Comparison of ENCODE assay signal across 16 cellular contexts in the genomic region with DNA sequence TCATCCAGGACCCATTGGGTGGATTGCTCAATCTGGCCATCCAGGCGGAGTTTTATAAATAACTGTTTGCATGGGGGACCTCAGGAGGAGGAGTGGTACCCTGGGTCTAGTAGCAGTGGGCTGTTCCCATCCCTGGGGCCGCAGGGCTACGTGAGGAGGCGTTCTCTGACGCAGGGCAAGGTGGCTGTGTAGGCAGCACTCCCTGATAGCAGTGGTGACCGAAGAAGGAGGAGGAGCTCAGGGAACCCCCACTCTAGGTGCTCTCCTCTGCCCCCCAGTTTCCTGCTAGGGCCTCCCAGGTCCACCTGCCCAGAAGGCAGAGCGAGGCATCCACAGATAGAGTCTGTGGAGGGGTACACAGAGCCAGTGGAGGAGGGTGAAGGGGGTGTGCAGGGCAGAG.
"Had no signal": no experiment of that assay in that cellular context is flagged by ENCODE, and none has a peak within 500 bp of the region (broad histone marks: within the 10 kb centered on the region; RNA-seq: fewer than 3 reads in every experiment).

No MANE protein-coding gene starts in this region.

- H3K27ac ChIP-seq: epithelial cell of prostate, neutrophil, parathyroid adenoma, right lobe of liver, tibial artery had no signal

- H3K36me3 ChIP-seq: heart left ventricle, neutrophil, right lobe of liver, tibial artery had no signal

- H3K27me3 ChIP-seq: right lobe of liver had no signal

- H3K9ac ChIP-seq: parathyroid adenoma had no signal

- DNase-seq: activated naive CD4-positive, alpha-beta T cell treated with Interleukin-2 at 50 U/mL for 16 hours; activated T-cell treated with anti-CD3 and anti-CD28 coated beads, Interleukin-2, amount 50 U/mL, for 1 hour; amygdala; midbrain; natural killer cell; right lobe of liver; stimulated activated CD4-positive, alpha-beta T cell treated with anti-CD3 and anti-CD28 coated beads, Interleukin-4, amount 100 ng/mL, for 4 hours; stimulated activated naive CD8-positive, alpha-beta T cell treated with anti-CD3 and anti-CD28 coated beads, Interleukin-15, amount 100 ng/mL, for 72 hours; T-helper 1 cell; T-helper 9 cell; tibial artery had no signal

- H3K27ac Mint-ChIP-seq: natural killer cell, WTC11 had no signal

- H3K4me3 Mint-ChIP-seq: stimulated activated naive CD8-positive, alpha-beta T cell treated with anti-CD3 and anti-CD28 coated beads, Interleukin-15, amount 100 ng/mL, for 72 hours; WTC11 had no signal

- H3K9me3 ChIP-seq: heart left ventricle, neutrophil, right lobe of liver, tibial artery had no signal

- H3K36me3 Mint-ChIP-seq: natural killer cell, WTC11 had no signal

- H2AFZ ChIP-seq: parathyroid adenoma had no signal

- H3K79me2 ChIP-seq: parathyroid adenoma had no signal

- H3K9me3 Mint-ChIP-seq: natural killer cell; stimulated activated naive CD8-positive, alpha-beta T cell treated with anti-CD3 and anti-CD28 coated beads, Interleukin-15, amount 100 ng/mL, for 72 hours had no signal

- H3K4me3 ChIP-seq: heart left ventricle, right lobe of liver, tibial artery had no signal
